Comparison of ENCODE assay signal across 6 cellular contexts in the genomic region with DNA sequence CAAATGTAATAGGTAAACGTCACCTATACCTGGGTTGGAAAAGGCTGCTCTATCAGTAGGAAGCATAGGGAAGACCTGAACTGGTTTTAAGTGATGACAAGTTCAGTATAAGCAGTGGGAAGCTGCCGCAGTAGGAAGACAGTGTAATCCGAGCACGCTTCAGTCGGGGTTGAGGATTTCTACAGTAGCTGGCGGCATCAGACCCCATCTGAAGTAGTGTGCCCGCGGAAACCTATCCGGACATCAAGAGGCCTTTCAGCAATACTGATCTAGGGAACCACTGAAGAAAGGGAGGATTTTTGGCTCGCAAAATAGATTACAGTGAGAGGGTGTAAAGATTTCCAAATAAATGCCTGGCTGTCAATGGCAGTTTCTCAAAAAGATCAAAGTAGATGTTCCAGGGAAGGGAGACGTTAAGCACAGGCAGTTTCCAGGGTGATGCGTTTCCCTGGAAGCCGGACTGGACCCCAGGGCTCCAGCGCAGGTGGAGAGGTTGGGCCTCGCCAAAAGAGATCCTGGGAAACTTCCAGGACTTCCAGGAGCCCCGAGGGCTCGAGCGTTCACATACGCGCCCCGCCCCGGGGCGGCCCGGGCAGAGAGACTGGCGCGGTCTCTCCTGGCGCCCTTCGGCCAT. TPM values are rescaled to one million over a fixed set of nuclear protein-coding genes. Genes with fewer than 3 reads are reported as not detected.
DNase-seq lines count a peak whose midpoint lies in the region; ATAC-seq and TF ChIP-seq lines count a peak whose summit lies in the region.

No MANE protein-coding gene starts in this region.

- H3K4me3 Mint-ChIP-seq in MCF 10A (ENCODE audit: unreplicated experiment) = peak overlapping the region; percentile 77

- TF ChIP-seq CTCF in MCF 10A (IDR thresholded peaks at IDR 0.05; ENCODE audit: unreplicated experiment) = no peak
- no peak for TF ChIP-seq CTCF in neutrophil (IDR thresholded peaks at IDR 0.05)

- POLR2A ChIA-PET in MCF 10A (lab: Yijun Ruan, JAX) = interaction anchor here (0.7 to 0.8 kb wide), 2 partner anchors 41 to 59 kb away, joined by 3 to 5 read pairs; a partner anchor contains a TSS

- H3K27me3 Mint-ChIP-seq in MCF 10A (ENCODE audit: insufficient read depth, unreplicated experiment) = no peaks in the 10 kb centered on the region

- peaks cover 19 to 34% of the 10 kb centered on the region in 2 experiments for H3K4me1 ChIP-seq in neutrophil (ENCODE audit: control insufficient read depth in 1 of 2, insufficient read depth in 1 of 2, low read depth in 1 of 2, low read length in 1 of 2)

- intact Hi-C loops in MCF 10A (cut with micrococcal nuclease) (loop anchor here (5.0 kb wide), 1 partner anchor 39 kb away; no protein-coding TSS in a partner anchor), posterior cingulate gyrus (cut with DNase I) (no loop called here)

- BruUV-seq in MCF 10A (replicated peaks; lab: Mats Ljungman, UMichigan) = no TSS peak

- no peaks in the 10 kb centered on the region for H3K36me3 Mint-ChIP-seq in MCF 10A (ENCODE audit: insufficient read depth, unreplicated experiment)

- DNase-seq in MG63 = no peak
- DNase-seq in MCF 10A (ENCODE audit: unreplicated experiment) = no peak
- DNase-seq in posterior cingulate gyrus = no peak

- no peaks in the 10 kb centered on the region for H3K9me3 Mint-ChIP-seq in MCF 10A (ENCODE audit: unreplicated experiment)

- H3K4me3 ChIP-seq in MG63 (peak overlapping the region; percentile 64), neutrophil (ENCODE audit: low read depth in 1 of 2, low read length in 1 of 2) (peak overlapping the region; percentile 61 to 73)

- peaks cover 11% of the 10 kb centered on the region for H3K4me1 Mint-ChIP-seq in MCF 10A (ENCODE audit: insufficient read depth, unreplicated experiment)

- H3K27me3 ChIP-seq in MG63 (no peaks in the 10 kb centered on the region), neutrophil (peaks cover 15% of the 10 kb centered on the region)

- H3K27ac ChIP-seq in neutrophil = no peak overlapping the region

- CTCF ChIA-PET in MCF 10A (lab: Yijun Ruan, JAX) = interaction anchor here (0.8 kb wide), 1 partner anchor 9 kb away, joined by 4 read pairs; no protein-coding TSS in a partner anchor

- H3K36me3 ChIP-seq in MG63 = peaks cover 13% of the 10 kb centered on the region
- no peaks in the 10 kb centered on the region for H3K36me3 ChIP-seq in neutrophil

- H3K27ac Mint-ChIP-seq in MCF 10A (ENCODE audit: low read depth, unreplicated experiment) = peak overlapping the region; percentile 46

- ATAC-seq in GM18909 (IDR thresholded peaks at IDR 0.05; ENCODE audit: poor library complexity, unreplicated experiment) = no peak
- no peak for ATAC-seq in GM19035 (IDR thresholded peaks at IDR 0.05; ENCODE audit: unreplicated experiment)

- no peaks in the 10 kb centered on the region for H3K9me3 ChIP-seq in MG63
- H3K9me3 ChIP-seq in neutrophil = no peaks in the 10 kb centered on the region

RNA-seq across cellular contexts. Expression of a gene that starts 5.3 kb away (rescaled TPM):
- total RNA-seq in MG63 (2014; rRNA removed; shearing (Covaris generic); ENCODE audit: low replicate concordance) = 17.8 and 22.9 TPM in 2 replicates
- total RNA-seq in MCF 10A (2022) = 0.93 and 1.2 TPM in 2 replicates

RNA-seq across cellular contexts. Expression of a gene that starts 6.1 kb away (rescaled TPM):
- 10.9 and 21.9 TPM in 2 replicates for total RNA-seq in MG63 (2014; rRNA removed; shearing (Covaris generic); ENCODE audit: low replicate concordance)
- 3.4 and 4.6 TPM in 2 replicates for total RNA-seq in MCF 10A (2022)

RNA-seq across cellular contexts. Expression of a gene that starts 18.7 kb away (rescaled TPM):
- 49.9 and 53.9 TPM in 2 replicates for total RNA-seq in MG63 (2014; rRNA removed; shearing (Covaris generic); ENCODE audit: low replicate concordance)
- total RNA-seq in MCF 10A (2022) = 27.6 and 33.0 TPM in 2 replicates

RNA-seq across cellular contexts. Expression of a gene that starts 18.9 kb away (rescaled TPM):
- 70.0 and 143 TPM in 2 replicates for total RNA-seq in MG63 (2014; rRNA removed; shearing (Covaris generic); ENCODE audit: low replicate concordance)
- total RNA-seq in MCF 10A (2022) = 138 and 140 TPM in 2 replicates

RNA-seq across cellular contexts. Expression of a gene that starts 22.4 kb away (rescaled TPM):
- total RNA-seq in MG63 (2014; rRNA removed; shearing (Covaris generic); ENCODE audit: low replicate concordance) = not detected in 2 replicates
- 4.3 and 4.7 TPM in 2 replicates for total RNA-seq in MCF 10A (2022)
